19 cellular contexts compared by ENCODE assay signal in genomic region chr10:120493411-120494312, GRCh38. TPM values are rescaled to one million over a fixed set of nuclear protein-coding genes. Genes with fewer than 3 reads are reported as not detected.
DNase-seq lines count a peak whose midpoint lies in the region; ATAC-seq, FAIRE-seq and TF ChIP-seq lines count a peak whose summit lies in the region.
"Had no signal": no experiment of that assay in that cellular context is flagged by ENCODE, and none has a peak within 500 bp of the region (broad histone marks: within the 10 kb centered on the region; RNA-seq: fewer than 3 reads in every experiment).

No MANE protein-coding gene starts in this region.

- intact Hi-C loops in A673 (cut with micrococcal nuclease; ENCODE audit: unreplicated experiment): no loop called here

- H3K9ac ChIP-seq in Loucy (ENCODE audit: low read depth, low read length, poor library complexity, severe bottlenecking): peak overlapping the region; percentile 9

- no peak for TF ChIP-seq POLR2A in GM12891 (IDR thresholded peaks at IDR 0.05; ENCODE audit: low read depth, low read length)

- CTCF ChIA-PET in A673 (lab: Charles Lee): no interaction called here

- H3F3A ChIP-seq in Loucy (ENCODE audit: low read depth): no peaks in the 10 kb centered on the region

- H3K4me1 ChIP-seq in Loucy (ENCODE audit: insufficient read depth, low read length, poor library complexity, severe bottlenecking) (peaks cover 18% of the 10 kb centered on the region), A673 (ENCODE audit: insufficient read depth, low read length, poor library complexity, severe bottlenecking) (no peaks in the 10 kb centered on the region)
- H3K4me1 ChIP-seq: Caco-2 had no signal

- H4K20me1 ChIP-seq in Loucy (ENCODE audit: insufficient read depth, low read length, poor library complexity, severe bottlenecking): no peaks in the 10 kb centered on the region

- DNase-seq in GM12891 (ENCODE audit: insufficient read length, low spot score) (peak; percentile 7), NCI-H69 (lab: John Stamatoyannopoulos, UW) (no peak), GM13976 (ENCODE audit: low spot score) (no peak), A673 (ENCODE audit: low spot score) (no peak)
- DNase-seq in stimulated activated naive CD8-positive, alpha-beta T cell treated with anti-CD3 and anti-CD28 coated beads, Interleukin-15, Interleukin-2, amounts not matched to agents 100 U/mL and 50 U/mL, for 24 hours: no peak
- DNase-seq: ACHN; activated CD8-positive, alpha-beta T cell treated with anti-CD3 and anti-CD28 coated beads for 36 hours; activated gamma-delta T cell; Caco-2; NCI-H146; NCI-H774 had no signal

- H2AFZ ChIP-seq in Loucy (ENCODE audit: low read length): no peak overlapping the region

- no peak overlapping the region for H3K4me2 ChIP-seq in Loucy (ENCODE audit: low read depth, low read length, poor library complexity, severe bottlenecking)

- ATAC-seq in GM19438 (IDR thresholded peaks at IDR 0.05; ENCODE audit: low read depth, unreplicated experiment): peak; percentile 65
- ATAC-seq in HG02870 (IDR thresholded peaks at IDR 0.05; ENCODE audit: unreplicated experiment): peak; percentile 89
- ATAC-seq in stimulated activated naive CD8-positive, alpha-beta T cell treated with anti-CD3 and anti-CD28 coated beads, Interleukin-15, Interleukin-2, amounts not matched to agents 100 U/mL and 50 U/mL, for 24 hours: no peak
- ATAC-seq: activated CD8-positive, alpha-beta T cell treated with anti-CD3 and anti-CD28 coated beads for 36 hours; K562; Right ventricle myocardium inferior had no signal

- H3K9me3 ChIP-seq in Loucy (ENCODE audit: insufficient read depth, low read depth, low read length): no peaks in the 10 kb centered on the region
- H3K9me3 ChIP-seq in A673 (ENCODE audit: low read depth, low read length, poor library complexity, severe bottlenecking): no peaks in the 10 kb centered on the region
- H3K9me3 ChIP-seq: Caco-2 had no signal

- no peak overlapping the region for H3K27ac ChIP-seq in A673 (ENCODE audit: low read depth, low read length, poor library complexity, severe bottlenecking)

- no peak for TF ChIP-seq CTCF in Loucy (conservative IDR thresholded peaks at IDR 0.05; ENCODE audit: low read length)
- TF ChIP-seq CTCF in GM13976 (IDR thresholded peaks at IDR 0.05; ENCODE audit: borderline replicate concordance, control extremely low read depth, extremely low read depth, insufficient read depth, missing control alignments): no peak
- no peak for TF ChIP-seq CTCF in A673 (conservative IDR thresholded peaks at IDR 0.05; ENCODE audit: low read depth, low read length)

- H3K9me2 ChIP-seq in Loucy (replicated peaks; ENCODE audit: low read depth, low read length): no peaks in the 10 kb centered on the region

- H3K36me3 ChIP-seq in Loucy (ENCODE audit: insufficient read depth, low read length): no peaks in the 10 kb centered on the region
- no peaks in the 10 kb centered on the region for H3K36me3 ChIP-seq in A673 (ENCODE audit: insufficient read depth, low read length, poor library complexity, severe bottlenecking)

- POLR2A ChIA-PET in A673 (lab: Charles Lee; ENCODE audit: low non-redundant PET): no interaction called here

- no peak overlapping the region for H3K4me3 ChIP-seq in Loucy (ENCODE audit: low read length, poor library complexity, severe bottlenecking)
- H3K4me3 ChIP-seq in A673 (ENCODE audit: low read depth, low read length, poor library complexity, severe bottlenecking): no peak overlapping the region
- H3K4me3 ChIP-seq: K562 had no signal

- H3K27me3 ChIP-seq in Loucy (ENCODE audit: insufficient read depth, low read length, poor library complexity, severe bottlenecking): no peaks in the 10 kb centered on the region
- H3K27me3 ChIP-seq in A673 (replicated peaks; ENCODE audit: insufficient read depth, low read depth, low read length, poor library complexity): peaks cover 17% of the 10 kb centered on the region

- BruUV-seq in A673 (replicated peaks; lab: Mats Ljungman, UMichigan): no TSS peak

- FAIRE-seq in GM12891 (lab: Jason Lieb, UNC): no peak
- FAIRE-seq: endometrium, K562, keratinocyte had no signal

- H3K79me2 ChIP-seq in Loucy (ENCODE audit: insufficient read depth, low read length): no peaks in the 10 kb centered on the region

- in situ Hi-C loops in GM13976 (cut with MboI; ENCODE audit: low sequenced_read_pairs, unreplicated experiment): no loop called here

TF ChIP-seq in GM12891, 5 proteins besides CTCF, POLR2A, EP300 and RAD21:
- TF ChIP-seq TAF1 (IDR thresholded peaks at IDR 0.05; ENCODE audit: low read depth, low read length) (no peak), POLR2AphosphoS5 (IDR thresholded peaks at IDR 0.05; ENCODE audit: low read depth, low read length) (no peak), SPI1 (IDR thresholded peaks at IDR 0.05; ENCODE audit: low read depth, low read length) (no peak), POU2F2 (IDR thresholded peaks at IDR 0.05; ENCODE audit: low read depth, low read length) (no peak), PAX5 (IDR thresholded peaks at IDR 0.05; ENCODE audit: insufficient read depth, low read length, severe bottlenecking) (no peak)

RNA-seq across cellular contexts. Expression of gene PLPP4, which starts 36.6 kb away (rescaled TPM):
- polyA plus RNA-seq in GM12891 (2012; ENCODE audit: low read depth, missing spikeins): not detected
- total RNA-seq in A673 (2021): not detected in 2 replicates
- total RNA-seq: activated CD8-positive, alpha-beta T cell treated with anti-CD3 and anti-CD28 coated beads for 36 hours; K562; posterior vena cava; Right ventricle myocardium inferior had no signal
